In genomic region chr6:34062815-34063214, GRCh38 we compare ENCODE assay signal across 2 cellular contexts.
A peak's percentile ranks its signal among the peaks of the same experiment; 100 is the strongest.
TF ChIP-seq lines count a peak whose summit lies in the region.

No MANE protein-coding gene starts in this region.

TF ChIP-seq in IMR-90, 13 proteins besides CTCF, POLR2A, EP300 and RAD21:
- TF ChIP-seq FOS (IDR thresholded peaks at IDR 0.05; ENCODE audit: low read depth, low read length) (no peak), MAZ (IDR thresholded peaks at IDR 0.05; ENCODE audit: borderline replicate concordance, low read depth, low read length) (no peak), CHD1 (IDR thresholded peaks at IDR 0.05; ENCODE audit: low read depth, low read length) (no peak), NFE2L2 (IDR thresholded peaks at IDR 0.05; ENCODE audit: low read depth, low read length) (no peak), RFX5 (IDR thresholded peaks at IDR 0.05; ENCODE audit: low read depth, low read length) (no peak), SMC3 (IDR thresholded peaks at IDR 0.05; ENCODE audit: low read depth, low read length) (no peak), BHLHE40 (IDR thresholded peaks at IDR 0.05; ENCODE audit: low read depth, low read length) (no peak), USF2 (IDR thresholded peaks at IDR 0.05; ENCODE audit: low read depth, low read length) (no peak), MAFK (IDR thresholded peaks at IDR 0.05; ENCODE audit: low read depth, low read length) (no peak), ELK1 (IDR thresholded peaks at IDR 0.05; ENCODE audit: borderline replicate concordance, low read depth, low read length) (no peak)

TF ChIP-seq in K562, 482 proteins besides CTCF, POLR2A, EP300 and RAD21:
- TF ChIP-seq CBFA2T2 (conservative IDR thresholded peaks at IDR 0.05) = no peak
- peak; percentile 86 for TF ChIP-seq ZBTB7A (IDR thresholded peaks at IDR 0.05; ENCODE audit: borderline replicate concordance, control insufficient read depth, low read depth, low read length)
